Comparison of ENCODE assay signal across 8 cellular contexts in genomic region chr2:46540496-46541342, GRCh38. TPM values are rescaled to one million over a fixed set of nuclear protein-coding genes. Genes with fewer than 3 reads are reported as not detected.
DNase-seq lines count a peak whose midpoint lies in the region; ATAC-seq and TF ChIP-seq lines count a peak whose summit lies in the region.

No MANE protein-coding gene starts in this region.

- TF ChIP-seq RAD21 in SK-N-SH (IDR thresholded peaks at IDR 0.05; ENCODE audit: low read length): no peak

- no peak for DNase-seq in SK-N-SH
- peak; percentile 73 to 87 for DNase-seq in fibroblast of lung (ENCODE audit: low read depth in 2 of 2)
- DNase-seq in ovary: no peak
- no peak for DNase-seq in activated CD4-positive, CD25-positive, alpha-beta regulatory T cell (lab: John Stamatoyannopoulos, UW)
- DNase-seq in WERI-Rb-1: no peak

- CTCF ChIA-PET in SK-N-SH (lab: Yijun Ruan, JAX): interaction anchor here (0.6 to 1.8 kb wide), 10 partner anchors 20 to 547 kb away, joined by 3 to 6 read pairs (median 4); no protein-coding TSS in a partner anchor

- no peak for TF ChIP-seq CTCF in SK-N-SH (IDR thresholded peaks at IDR 0.05)
- no peak for TF ChIP-seq CTCF in fibroblast of lung (conservative IDR thresholded peaks at IDR 0.05 in 1 of 2, IDR thresholded peaks at IDR 0.05 in 1 of 2; ENCODE audit: low read depth in 1 of 2, low read length in 2 of 2)
- no peak for TF ChIP-seq CTCF in ovary (IDR thresholded peaks at IDR 0.05)
- no peak for TF ChIP-seq CTCF in WERI-Rb-1 (IDR thresholded peaks at IDR 0.05; ENCODE audit: low read depth, low read length)

- H3K4me2 ChIP-seq in SK-N-SH: peak overlapping the region; percentile 75
- H3K4me2 ChIP-seq in fibroblast of lung (ENCODE audit: extremely low read depth, insufficient read depth, low read length): no peak overlapping the region

- H3K79me2 ChIP-seq in SK-N-SH (ENCODE audit: insufficient read depth): peaks cover 22% of the 10 kb centered on the region
- H3K79me2 ChIP-seq in fibroblast of lung (ENCODE audit: control insufficient read depth, insufficient read depth, low read length): peaks cover 15% of the 10 kb centered on the region

- H3K9me2 ChIP-seq in SK-N-SH: no peaks in the 10 kb centered on the region

- intact Hi-C loops in ovary (cut with DNase I): no loop called here

- no peak for TF ChIP-seq POLR2A in ovary (IDR thresholded peaks at IDR 0.05)

- H3F3A ChIP-seq in SK-N-SH (replicated peaks; ENCODE audit: insufficient read depth): peaks cover 11% of the 10 kb centered on the region

- H2AFZ ChIP-seq in SK-N-SH (ENCODE audit: low read depth): no peak overlapping the region
- H2AFZ ChIP-seq in fibroblast of lung (ENCODE audit: low read length): no peak overlapping the region

- H3K27ac ChIP-seq in SK-N-SH (ENCODE audit: low read depth in 2 of 2, low read length in 1 of 2): peak overlapping the region; percentile 86 to 96
- peak overlapping the region; percentile 15 for H3K27ac ChIP-seq in fibroblast of lung (ENCODE audit: insufficient read depth, low read length)
- H3K27ac ChIP-seq in ovary: peak overlapping the region; percentile 89 to 98
- H3K27ac ChIP-seq in WERI-Rb-1: no peak overlapping the region

- 70% methylated on average over 9 of the region's 9 CpGs for WGBS in SK-N-SH (ENCODE audit: low lambda C conversion rate)
- WGBS in ovary, 3 donors: 56 to 60% (median 57%) methylated on average over 9 of the region's 9 CpGs

- H3K4me3 ChIP-seq in GM08714 (ENCODE audit: low read length) (peak overlapping the region; percentile 76; the same call in 1 of the 2 replicates), SK-N-SH (ENCODE audit: low read depth in 2 of 2, low read length in 1 of 2) (no peak overlapping the region), fibroblast of lung (replicated peaks in 1 of 4; ENCODE audit: control extremely low read depth in 1 of 4, insufficient read depth in 1 of 4, low read depth in 3 of 4, low read length in 4 of 4) (no peak overlapping the region), ovary (peak overlapping the region; percentile 2), WERI-Rb-1 (ENCODE audit: low read depth, low read length) (no peak overlapping the region; the same call in 1 of the 2 replicates)

- TF ChIP-seq EP300 in SK-N-SH (IDR thresholded peaks at IDR 0.05; ENCODE audit: borderline replicate concordance in 1 of 2, low read depth in 1 of 2, low read length in 1 of 2) (no peak), ovary (IDR thresholded peaks at IDR 0.05) (no peak)

- H3K27me3 ChIP-seq in SK-N-SH (ENCODE audit: insufficient read depth) (no peaks in the 10 kb centered on the region), fibroblast of lung (ENCODE audit: control insufficient read depth, insufficient read depth, low read length) (no peaks in the 10 kb centered on the region), ovary (no peaks in the 10 kb centered on the region), WERI-Rb-1 (ENCODE audit: insufficient read depth, low read depth, severe bottlenecking) (no peaks in the 10 kb centered on the region)

- ATAC-seq in HG03025 (IDR thresholded peaks at IDR 0.05; ENCODE audit: low FRiP score, unreplicated experiment) (no peak), GM18870 (IDR thresholded peaks at IDR 0.05; ENCODE audit: unreplicated experiment) (no peak)

- H3K9me3 ChIP-seq in SK-N-SH (no peaks in the 10 kb centered on the region), fibroblast of lung (ENCODE audit: control insufficient read depth, insufficient read depth, low read depth, low read length) (no peaks in the 10 kb centered on the region), ovary (no peaks in the 10 kb centered on the region), WERI-Rb-1 (ENCODE audit: severe bottlenecking) (no peaks in the 10 kb centered on the region)

- H3K4me1 ChIP-seq in SK-N-SH (ENCODE audit: control insufficient read depth in 1 of 2, insufficient read depth in 2 of 2, low read depth in 1 of 2, low read length in 1 of 2) (peaks cover 23 to 43% of the 10 kb centered on the region in 2 experiments; a peak in 3 of 4 replicates), fibroblast of lung (ENCODE audit: control insufficient read depth, extremely low read depth, insufficient read depth, low read length) (peaks cover 21% of the 10 kb centered on the region), ovary (ENCODE audit: insufficient read depth) (peaks cover 2% of the 10 kb centered on the region)

- H3K36me3 ChIP-seq in SK-N-SH (replicated peaks in 1 of 2; ENCODE audit: control insufficient read depth in 1 of 2, insufficient read depth in 2 of 2, low read length in 1 of 2): peaks cover 7 to 14% of the 10 kb centered on the region in 2 experiments
- H3K36me3 ChIP-seq in fibroblast of lung (ENCODE audit: control insufficient read depth, insufficient read depth, low read length): peaks cover 2% of the 10 kb centered on the region
- no peaks in the 10 kb centered on the region for H3K36me3 ChIP-seq in ovary
- no peaks in the 10 kb centered on the region; the same call in 1 of the 2 replicates for H3K36me3 ChIP-seq in WERI-Rb-1

- POLR2A ChIA-PET in SK-N-SH (lab: Yijun Ruan, JAX): interaction anchor here (0.6 kb wide), 2 partner anchors 9 to 99 kb away, joined by 3 to 4 read pairs; no protein-coding TSS in a partner anchor

- H3K9ac ChIP-seq in SK-N-SH (no peak overlapping the region), fibroblast of lung (ENCODE audit: insufficient read depth, low read length) (no peak overlapping the region)

- H4K20me1 ChIP-seq in SK-N-SH (ENCODE audit: insufficient read depth) (peaks cover 16% of the 10 kb centered on the region), fibroblast of lung (ENCODE audit: control insufficient read depth, extremely low read depth, insufficient read depth, low read length) (no peaks in the 10 kb centered on the region)

TF ChIP-seq in SK-N-SH, 30 proteins besides CTCF, POLR2A, EP300 and RAD21 (continues in another document):
- TF ChIP-seq JUND (IDR thresholded peaks at IDR 0.05) (peak; percentile 69), MXI1 (IDR thresholded peaks at IDR 0.05; ENCODE audit: low read depth, low read length) (no peak), EZH2phosphoT487 (IDR thresholded peaks at IDR 0.05; ENCODE audit: borderline replicate concordance, low read depth) (no peak), NFIC (IDR thresholded peaks at IDR 0.05; ENCODE audit: borderline replicate concordance) (peak; percentile 85), RCOR1 (IDR thresholded peaks at IDR 0.05; ENCODE audit: low read length) (no peak), MAX (IDR thresholded peaks at IDR 0.05; ENCODE audit: low read depth) (no peak), FOXM1 (IDR thresholded peaks at IDR 0.05; ENCODE audit: low read depth) (no peak), YY1 (IDR thresholded peaks at IDR 0.05; ENCODE audit: low read depth) (no peak), SMC3 (IDR thresholded peaks at IDR 0.05; ENCODE audit: low read depth, low read length) (no peak), CHD2 (IDR thresholded peaks at IDR 0.05; ENCODE audit: low read length, partially characterized antibody) (no peak), TAF1 (IDR thresholded peaks at IDR 0.05; ENCODE audit: borderline replicate concordance, low read depth, low read length) (no peak), GATA2 (CRISPR knock-in tag; IDR thresholded peaks at IDR 0.05) (no peak), NRF1 (IDR thresholded peaks at IDR 0.05; ENCODE audit: low read depth, low read length) (no peak), SIN3A (IDR thresholded peaks at IDR 0.05; ENCODE audit: borderline replicate concordance, low read depth, low read length) (no peak), RXRA (IDR thresholded peaks at IDR 0.05; ENCODE audit: borderline replicate concordance, low read depth) (no peak)
- TF ChIP-seq, protein P1, sequence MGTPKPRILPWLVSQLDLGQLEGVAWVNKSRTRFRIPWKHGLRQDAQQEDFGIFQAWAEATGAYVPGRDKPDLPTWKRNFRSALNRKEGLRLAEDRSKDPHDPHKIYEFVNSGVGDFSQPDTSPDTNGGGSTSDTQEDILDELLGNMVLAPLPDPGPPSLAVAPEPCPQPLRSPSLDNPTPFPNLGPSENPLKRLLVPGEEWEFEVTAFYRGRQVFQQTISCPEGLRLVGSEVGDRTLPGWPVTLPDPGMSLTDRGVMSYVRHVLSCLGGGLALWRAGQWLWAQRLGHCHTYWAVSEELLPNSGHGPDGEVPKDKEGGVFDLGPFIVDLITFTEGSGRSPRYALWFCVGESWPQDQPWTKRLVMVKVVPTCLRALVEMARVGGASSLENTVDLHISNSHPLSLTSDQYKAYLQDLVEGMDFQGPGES (IDR thresholded peaks at IDR 0.05; ENCODE audit: low read depth, low read length): no peak

RNA-seq across cellular contexts. Expression of gene RHOQ, which starts 1.6 kb away (rescaled TPM):
- polyA plus RNA-seq in SK-N-SH (2012; rRNA removed) (33.6 and 41.2 TPM in 2 replicates), fibroblast of lung (108 and 210 TPM in 2 replicates), ovary (10 to 100 TPM; 36.3 to 91.8 TPM)
- 52.0 and 64.7 TPM in 2 replicates for polyA plus RNA-seq in SK-N-SH (2012; cell fraction: cytosol; rRNA removed)
- 36.9 and 64.0 TPM in 2 replicates for polyA plus RNA-seq in SK-N-SH (2012; cell fraction: nucleus; rRNA removed)
- total RNA-seq in fibroblast of lung (94.8 and 137 TPM in 2 replicates), ovary (10 to 100 TPM; 61.9 to 86.7 (median 71.4) TPM)
- 82.1 and 167 TPM in 2 replicates for polyA plus RNA-seq in fibroblast of lung (2012)
- polyA minus RNA-seq in fibroblast of lung (ENCODE audit: low replicate concordance): 19.3 and 56.5 TPM in 2 replicates

RNA-seq across cellular contexts. Expression of gene ATP6V1E2, which starts 1.7 kb away (rescaled TPM):
- polyA plus RNA-seq in SK-N-SH (2012; rRNA removed): 9.3 and 9.5 TPM in 2 replicates
- polyA plus RNA-seq in SK-N-SH (2012; cell fraction: cytosol; rRNA removed): 6.3 and 9.7 TPM in 2 replicates
- 7.2 and 8.1 TPM in 2 replicates for polyA plus RNA-seq in SK-N-SH (2012; cell fraction: nucleus; rRNA removed)
- total RNA-seq in fibroblast of lung: 3.3 and 5.6 TPM in 2 replicates
- polyA plus RNA-seq in fibroblast of lung: 2.7 and 4.7 TPM in 2 replicates
- 2.0 and 3.8 TPM in 2 replicates for polyA plus RNA-seq in fibroblast of lung (2012)
- polyA minus RNA-seq in fibroblast of lung (ENCODE audit: low replicate concordance): 0.86 and 3.2 TPM in 2 replicates
- 1 to 10 TPM; 2.9 to 9.0 (median 5.1) TPM for total RNA-seq in ovary
- 1 to 10 TPM; 4.2 to 8.4 TPM for polyA plus RNA-seq in ovary

Comparison
In these comparisons a context has a peak if more than half of its experiments do, and no peak if none do; other contexts are left out.
1. H3K4me3 ChIP-seq: peak in GM08714 (single experiment) and ovary (single experiment); none in SK-N-SH (0 of 2), fibroblast of lung (0 of 4) and WERI-Rb-1 (single experiment).
2. DNase-seq: peak in fibroblast of lung (2 of 2); none in SK-N-SH (single experiment), ovary (0 of 5), activated CD4-positive, CD25-positive, alpha-beta regulatory T cell (0 of 4) and WERI-Rb-1 (single experiment).